ENCODE assay signal across 21 cellular contexts in the genomic region with DNA sequence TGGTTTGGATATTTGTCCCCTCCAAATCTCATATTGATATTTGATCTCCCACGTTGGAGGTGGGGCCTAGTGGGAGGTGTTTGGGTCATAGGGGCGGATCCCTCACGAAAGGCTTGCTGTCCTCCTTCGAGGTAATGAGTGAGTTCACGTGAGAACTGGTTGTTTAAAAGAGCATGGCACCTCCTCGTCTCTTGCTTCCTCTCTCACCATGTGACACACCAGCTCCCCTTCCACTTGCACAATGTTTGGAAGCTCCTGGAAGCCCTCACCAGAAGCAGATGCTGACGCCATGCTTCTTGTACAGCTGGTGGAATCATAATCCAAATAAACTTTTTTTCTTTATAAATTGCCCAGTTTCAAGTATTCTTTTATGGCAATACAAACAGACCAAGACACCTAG. TPM values are rescaled to one million over a fixed set of nuclear protein-coding genes. Genes with fewer than 3 reads are reported as not detected.
DNase-seq lines count a peak whose midpoint lies in the region; ATAC-seq and TF ChIP-seq lines count a peak whose summit lies in the region.
"Had no signal": no experiment of that assay in that cellular context is flagged by ENCODE, and none has a peak within 500 bp of the region (broad histone marks: within the 10 kb centered on the region; RNA-seq: fewer than 3 reads in every experiment).

No MANE protein-coding gene starts in this region.

- peak overlapping the region; percentile 33 for H3K27ac ChIP-seq in angular gyrus (ENCODE audit: low read depth, low read length)
- peak overlapping the region in 25 of 59 donors; percentile 16 to 75 (median 51) for H3K27ac ChIP-seq in dorsolateral prefrontal cortex
- H3K27ac ChIP-seq: upper lobe of left lung had no signal

- peaks cover 15% of the 10 kb centered on the region for H3K36me3 Mint-ChIP-seq in natural killer cell

- H3K9me3 Mint-ChIP-seq in stimulated activated naive CD8-positive, alpha-beta T cell treated with anti-CD3 and anti-CD28 coated beads, Interleukin-15, amount 100 ng/mL, for 72 hours = peaks cover 0 to 5% of the 10 kb centered on the region in 2 donors
- peaks cover 0 to 4% of the 10 kb centered on the region in 2 donors for H3K9me3 Mint-ChIP-seq in natural killer cell
- H3K9me3 Mint-ChIP-seq: activated CD4-positive, alpha-beta memory T cell treated with anti-CD3 and anti-CD28 coated beads, Interleukin-2, amount 10 ng/mL, durations not matched to agents 7 days and 5 days had no signal

- no peak for DNase-seq in stimulated activated naive CD8-positive, alpha-beta T cell treated with anti-CD3 and anti-CD28 coated beads, Interleukin-15, amount 100 ng/mL, for 72 hours
- no peak for DNase-seq in stimulated activated naive CD8-positive, alpha-beta T cell treated with anti-CD3 and anti-CD28 coated beads, Interleukin-15, Interleukin-2, amounts not matched to agents 100 U/mL and 50 U/mL, for 24 hours
- DNase-seq in fibroblast of villous mesenchyme (ENCODE audit: low read depth) (peak; percentile 83), GM13977 (ENCODE audit: low spot score) (no peak), dorsolateral prefrontal cortex (no peak), natural killer cell (no peak)
- DNase-seq in stimulated activated CD4-positive, alpha-beta T cell treated with anti-CD3 and anti-CD28 coated beads, Interleukin-12 subunit alpha, Interleukin-12 subunit beta, amount 100 ng/mL, for 4 hours = no peak
- DNase-seq: ACHN; activated CD4-positive, alpha-beta memory T cell treated with anti-CD3 and anti-CD28 coated beads, Interleukin-2, amount 10 ng/mL, durations not matched to agents 7 days and 5 days; activated effector memory CD4-positive, alpha-beta T cell treated with anti-CD3 and anti-CD28 coated beads, Interleukin-2, amount 50 U/mL, for 16 hours; central memory CD4-positive, alpha-beta T cell; MM.1S; naive B cell; NCI-H1436 treated with DMSO at 0.1 percent for 48 hours; retina; upper lobe of left lung had no signal

- TF ChIP-seq CTCF in fibroblast of villous mesenchyme (IDR thresholded peaks at IDR 0.05; ENCODE audit: insufficient read depth, low read depth, low read length) (no peak), GM13977 (IDR thresholded peaks at IDR 0.05; ENCODE audit: extremely low read depth, insufficient read depth, missing control alignments) (no peak), dorsolateral prefrontal cortex (IDR thresholded peaks at IDR 0.05 in 54 of 56, conservative IDR thresholded peaks at IDR 0.05 in 2 of 56; ENCODE audit: low read depth in 1 of 56, partially characterized antibody in 56 of 56) (no peak), natural killer cell (IDR thresholded peaks at IDR 0.05) (no peak)

- no peak overlapping the region for H3K4me3 Mint-ChIP-seq in stimulated activated naive CD8-positive, alpha-beta T cell treated with anti-CD3 and anti-CD28 coated beads, Interleukin-15, amount 100 ng/mL, for 72 hours
- H3K4me3 Mint-ChIP-seq in natural killer cell = no peak overlapping the region
- H3K4me3 Mint-ChIP-seq: activated CD4-positive, alpha-beta memory T cell treated with anti-CD3 and anti-CD28 coated beads, Interleukin-2, amount 10 ng/mL, durations not matched to agents 7 days and 5 days; CD14-positive monocyte; memory B cell had no signal

- H3K27me3 ChIP-seq in dorsolateral prefrontal cortex = no peaks in the 10 kb centered on the region
- H3K27me3 ChIP-seq: upper lobe of left lung had no signal

- no peaks in the 10 kb centered on the region for H3K27me3 Mint-ChIP-seq in stimulated activated naive CD8-positive, alpha-beta T cell treated with anti-CD3 and anti-CD28 coated beads, Interleukin-15, amount 100 ng/mL, for 72 hours
- no peaks in the 10 kb centered on the region for H3K27me3 Mint-ChIP-seq in natural killer cell (ENCODE audit: low read depth in 2 of 2)
- H3K27me3 Mint-ChIP-seq: activated CD4-positive, alpha-beta memory T cell treated with anti-CD3 and anti-CD28 coated beads, Interleukin-2, amount 10 ng/mL, durations not matched to agents 7 days and 5 days; naive B cell had no signal

- H3K4me1 Mint-ChIP-seq in stimulated activated naive CD8-positive, alpha-beta T cell treated with anti-CD3 and anti-CD28 coated beads, Interleukin-15, amount 100 ng/mL, for 72 hours = peaks cover 71% of the 10 kb centered on the region
- H3K4me1 Mint-ChIP-seq in natural killer cell = peaks cover 63 to 70% of the 10 kb centered on the region in 2 donors

- H3K4me3 ChIP-seq in fibroblast of villous mesenchyme (ENCODE audit: low read depth, low read length) (no peak overlapping the region), dorsolateral prefrontal cortex (no peak overlapping the region)
- H3K4me3 ChIP-seq: upper lobe of left lung had no signal

- intact Hi-C loops in dorsolateral prefrontal cortex (cut with DNase I) (no loop called here), natural killer cell (cut with micrococcal nuclease) (loop anchor here (5.0 kb wide), 1 partner anchor 37 kb away; a partner anchor contains a TSS)

- in situ Hi-C loops in GM13977 (cut with MboI; ENCODE audit: low pct_unique_long_range_greater_than_20kb, low sequenced_read_pairs, unreplicated experiment) = no loop called here

- H3K27ac Mint-ChIP-seq in stimulated activated naive CD8-positive, alpha-beta T cell treated with anti-CD3 and anti-CD28 coated beads, Interleukin-15, amount 100 ng/mL, for 72 hours = peak overlapping the region; percentile 50 to 52
- H3K27ac Mint-ChIP-seq in natural killer cell = peak overlapping the region in 1 of 2 donors; percentile 53
- H3K27ac Mint-ChIP-seq: activated CD4-positive, alpha-beta memory T cell treated with anti-CD3 and anti-CD28 coated beads, Interleukin-2, amount 10 ng/mL, durations not matched to agents 7 days and 5 days; CD14-positive monocyte; memory B cell had no signal

- no peak for ATAC-seq in stimulated activated naive CD8-positive, alpha-beta T cell treated with anti-CD3 and anti-CD28 coated beads, Interleukin-15, amount 100 ng/mL, for 72 hours
- no peak for ATAC-seq in stimulated activated naive CD8-positive, alpha-beta T cell treated with anti-CD3 and anti-CD28 coated beads, Interleukin-15, Interleukin-2, amounts not matched to agents 100 U/mL and 50 U/mL, for 24 hours
- no peak for ATAC-seq in natural killer cell
- ATAC-seq: activated CD4-positive, CD25-positive, alpha-beta regulatory T cell treated with anti-CD3 and anti-CD28 coated beads, Interleukin-2, amount 50 U/mL, for 24 hours; HCT116 had no signal

RNA-seq across cellular contexts. Expression of a gene that starts 38.6 kb away (rescaled TPM):
- total RNA-seq in fibroblast of villous mesenchyme (73.0 and 74.7 TPM in 2 replicates), dorsolateral prefrontal cortex (10 to 100 TPM; 15.8 to 64.1 (median 39.9) TPM), natural killer cell (100 to 1,000 TPM; 112 to 135 (median 115) TPM)
